ENCODE assay signal across 9 cellular contexts in genomic region chr2:219285894-219286425, GRCh38. TPM values are rescaled to one million over a fixed set of nuclear protein-coding genes. Genes with fewer than 3 reads are reported as not detected.
DNase-seq lines count a peak whose midpoint lies in the region; ATAC-seq and TF ChIP-seq lines count a peak whose summit lies in the region.
"Had no signal": no experiment of that assay in that cellular context is flagged by ENCODE, and none has a peak within 500 bp of the region (broad histone marks: within the 10 kb centered on the region; RNA-seq: fewer than 3 reads in every experiment).

No MANE protein-coding gene starts in this region.

- ATAC-seq in Panc1 (peak; percentile 71), GM21717 (IDR thresholded peaks at IDR 0.05; ENCODE audit: unreplicated experiment) (no peak)

- CTCF ChIA-PET in Panc1 (lab: Charles Lee) (no interaction called here), GM10248 (lab: Yijun Ruan, JAX) (interaction anchor here (1.0 to 16.0 kb wide), 6 partner anchors 5 to 306 kb away, joined by 3 to 336 read pairs (median 12); partner anchors contain the start of gene DNAJB2)

- H3K9me3 ChIP-seq in BLaER1: no peaks in the 10 kb centered on the region
- H3K9me3 ChIP-seq in Panc1 (ENCODE audit: control insufficient read depth, insufficient read depth, low read depth, low read length): no peaks in the 10 kb centered on the region
- H3K9me3 ChIP-seq in fibroblast of lung (ENCODE audit: control insufficient read depth, insufficient read depth, low read depth, low read length): no peaks in the 10 kb centered on the region
- no peaks in the 10 kb centered on the region for H3K9me3 ChIP-seq in osteoblast (ENCODE audit: low read depth, low read length)

- H3K4me3 ChIP-seq in BLaER1 (peak overlapping the region; percentile 25), Panc1 (ENCODE audit: low read depth in 2 of 2, low read length in 2 of 2) (no peak overlapping the region), fibroblast of lung (replicated peaks in 1 of 4; ENCODE audit: control extremely low read depth in 1 of 4, insufficient read depth in 1 of 4, low read depth in 3 of 4, low read length in 4 of 4) (no peak overlapping the region), osteoblast (ENCODE audit: insufficient read depth, low read length) (no peak overlapping the region)

- peak overlapping the region; percentile 99 for H3K4me2 ChIP-seq in BLaER1
- no peak overlapping the region for H3K4me2 ChIP-seq in fibroblast of lung (ENCODE audit: extremely low read depth, insufficient read depth, low read length)
- no peak overlapping the region for H3K4me2 ChIP-seq in osteoblast (ENCODE audit: insufficient read depth, low read length)

- H3K27ac ChIP-seq in BLaER1: peak overlapping the region; percentile 28; the same call in 1 of the 2 replicates
- no peak overlapping the region for H3K27ac ChIP-seq in Panc1 (ENCODE audit: low read length)
- peak overlapping the region; percentile 26 for H3K27ac ChIP-seq in fibroblast of lung (ENCODE audit: insufficient read depth, low read length)
- H3K27ac ChIP-seq in osteoblast (ENCODE audit: low read depth, low read length): peak overlapping the region; percentile 51

- peaks cover 68% of the 10 kb centered on the region for H3K4me1 ChIP-seq in BLaER1
- H3K4me1 ChIP-seq in Panc1 (ENCODE audit: control insufficient read depth, insufficient read depth, low read length): peaks cover 4% of the 10 kb centered on the region; the same call in 1 of the 2 replicates
- peaks cover 11% of the 10 kb centered on the region for H3K4me1 ChIP-seq in fibroblast of lung (ENCODE audit: control insufficient read depth, extremely low read depth, insufficient read depth, low read length)
- peaks cover 21% of the 10 kb centered on the region for H3K4me1 ChIP-seq in osteoblast (ENCODE audit: insufficient read depth, low read length)

- H3K9ac ChIP-seq in BLaER1 (peak overlapping the region; percentile 17), fibroblast of lung (ENCODE audit: insufficient read depth, low read length) (no peak overlapping the region)

- no peaks in the 10 kb centered on the region for H3K79me2 ChIP-seq in fibroblast of lung (ENCODE audit: control insufficient read depth, insufficient read depth, low read length)
- peaks cover 5% of the 10 kb centered on the region for H3K79me2 ChIP-seq in osteoblast (ENCODE audit: insufficient read depth, low read length)

- in situ Hi-C loops in Panc1 (cut with HindIII; ENCODE audit: low pct_unique_long_range_greater_than_20kb, low sequenced_read_pairs): no loop called here

- DNase-seq in Panc1 (ENCODE audit: low read depth, low spot score): no peak
- peak; percentile 48 to 81 for DNase-seq in fibroblast of lung (ENCODE audit: low read depth in 2 of 2)
- peak; percentile 92 for DNase-seq in osteoblast (ENCODE audit: insufficient read length, low spot score, missing footprints)
- DNase-seq in foreskin melanocyte: no peak
- DNase-seq in stimulated activated CD4-positive, alpha-beta T cell treated with anti-CD3 and anti-CD28 coated beads, Interleukin-1b, Interleukin-23, amount 100 ng/mL, for 48 hours: no peak
- no peak for DNase-seq in GM10248 (ENCODE audit: extremely low spot score)
- DNase-seq: NCI-H226 had no signal

- POLR2A ChIA-PET in Panc1 (lab: Charles Lee) (no interaction called here), GM10248 (lab: Yijun Ruan, JAX) (interaction anchor here (1.0 kb wide), 1 partner anchor 34 kb away, joined by 8 read pairs; no protein-coding TSS in a partner anchor)

- intact Hi-C loops in Panc1 (cut with micrococcal nuclease; ENCODE audit: unreplicated experiment): no loop called here

- H2AFZ ChIP-seq in fibroblast of lung (ENCODE audit: low read length): no peak overlapping the region
- no peak overlapping the region for H2AFZ ChIP-seq in osteoblast (ENCODE audit: low read length)

- no TSS peak for BruUV-seq in Panc1 (replicated peaks; lab: Mats Ljungman, UMichigan)

- H3K36me3 ChIP-seq in BLaER1 (peaks cover 9% of the 10 kb centered on the region; the same call in 1 of the 2 replicates), Panc1 (ENCODE audit: control insufficient read depth, insufficient read depth, low read length) (no peaks in the 10 kb centered on the region; the same call in 1 of the 2 replicates), fibroblast of lung (ENCODE audit: control insufficient read depth, insufficient read depth, low read length) (peaks cover 25% of the 10 kb centered on the region), osteoblast (ENCODE audit: insufficient read depth, low read length) (peaks cover 30% of the 10 kb centered on the region)

- H4K20me1 ChIP-seq in BLaER1: peaks cover 30% of the 10 kb centered on the region; the same call in 1 of the 2 replicates
- H4K20me1 ChIP-seq in fibroblast of lung (ENCODE audit: control insufficient read depth, extremely low read depth, insufficient read depth, low read length): no peaks in the 10 kb centered on the region
- peaks cover 5% of the 10 kb centered on the region for H4K20me1 ChIP-seq in osteoblast (ENCODE audit: insufficient read depth, low read length)

- no peak for TF ChIP-seq CTCF in Panc1 (IDR thresholded peaks at IDR 0.05)
- no peak for TF ChIP-seq CTCF in fibroblast of lung (conservative IDR thresholded peaks at IDR 0.05 in 1 of 2, IDR thresholded peaks at IDR 0.05 in 1 of 2; ENCODE audit: low read depth in 1 of 2, low read length in 2 of 2)
- no peak for TF ChIP-seq CTCF in osteoblast (IDR thresholded peaks at IDR 0.05; ENCODE audit: extremely low read depth, low read depth, low read length)
- TF ChIP-seq CTCF in GM10248 (IDR thresholded peaks at IDR 0.05; ENCODE audit: control extremely low read depth, extremely low read depth, low read depth, missing control alignments): no peak

- H3K27me3 ChIP-seq in BLaER1: no peaks in the 10 kb centered on the region
- no peaks in the 10 kb centered on the region for H3K27me3 ChIP-seq in Panc1 (ENCODE audit: control insufficient read depth, insufficient read depth, low read length)
- H3K27me3 ChIP-seq in fibroblast of lung (ENCODE audit: control insufficient read depth, insufficient read depth, low read length): no peaks in the 10 kb centered on the region
- no peaks in the 10 kb centered on the region for H3K27me3 ChIP-seq in osteoblast (ENCODE audit: insufficient read depth, low read length)

RNA-seq across cellular contexts. Expression of gene DNAJB2, which starts 6.8 kb away (rescaled TPM):
- total RNA-seq in Panc1 (2021; ENCODE audit: unreplicated experiment) (66.2 TPM), fibroblast of lung (55.2 and 81.3 TPM in 2 replicates), osteoblast (33.3 and 41.3 TPM in 2 replicates)
- 84.0 TPM for polyA plus RNA-seq in Panc1 (2012; ENCODE audit: insufficient read length)
- 24.9 and 29.8 TPM in 2 replicates for polyA plus RNA-seq in fibroblast of lung
- polyA plus RNA-seq in fibroblast of lung (2012): 41.3 and 41.7 TPM in 2 replicates
- 72.4 and 88.4 TPM in 2 replicates for polyA minus RNA-seq in fibroblast of lung (ENCODE audit: low replicate concordance)

RNA-seq across cellular contexts. Expression of gene PTPRN, which starts 23.2 kb away (rescaled TPM):
- total RNA-seq in Panc1 (2021; ENCODE audit: unreplicated experiment) (not detected), fibroblast of lung (3.5 and 10.8 TPM in 2 replicates), osteoblast (under 0.01 and 1.2 TPM in 2 replicates)
- 0.35 TPM for polyA plus RNA-seq in Panc1 (2012; ENCODE audit: insufficient read length)
- polyA plus RNA-seq in fibroblast of lung: 0.28 and 0.55 TPM in 2 replicates
- 1.3 and 1.4 TPM in 2 replicates for polyA plus RNA-seq in fibroblast of lung (2012)
- 0.93 and 0.94 TPM in 2 replicates for polyA minus RNA-seq in fibroblast of lung (ENCODE audit: low replicate concordance)

RNA-seq across cellular contexts. Expression of gene TUBA4A, which starts 32.2 kb away (rescaled TPM):
- total RNA-seq in Panc1 (2021; ENCODE audit: unreplicated experiment): 12.9 TPM
- 9.4 TPM for polyA plus RNA-seq in Panc1 (2012; ENCODE audit: insufficient read length)
- total RNA-seq in fibroblast of lung: 5.6 and 7.7 TPM in 2 replicates
- 14.7 and 34.2 TPM in 2 replicates for polyA plus RNA-seq in fibroblast of lung
- polyA plus RNA-seq in fibroblast of lung (2012): 9.0 and 21.6 TPM in 2 replicates
- 32.2 and 48.9 TPM in 2 replicates for polyA minus RNA-seq in fibroblast of lung (ENCODE audit: low replicate concordance)
- 11.9 and 13.6 TPM in 2 replicates for total RNA-seq in osteoblast

RNA-seq across cellular contexts. Expression of gene TUBA4B, which starts 32.9 kb away (rescaled TPM):
- total RNA-seq in Panc1 (2021; ENCODE audit: unreplicated experiment): not detected
- polyA plus RNA-seq in Panc1 (2012; ENCODE audit: insufficient read length): 0.21 TPM
- not detected in 2 replicates for total RNA-seq in fibroblast of lung
- polyA plus RNA-seq in fibroblast of lung: not detected in 2 replicates
- polyA plus RNA-seq in fibroblast of lung (2012): not detected in 2 replicates
- not detected in 2 replicates for polyA minus RNA-seq in fibroblast of lung (ENCODE audit: low replicate concordance)
- not detected in 2 replicates for total RNA-seq in osteoblast

RNA-seq across cellular contexts. Expression of gene STK16, which starts 40.7 kb away (rescaled TPM):
- 29.9 TPM for total RNA-seq in Panc1 (2021; ENCODE audit: unreplicated experiment)
- 39.9 TPM for polyA plus RNA-seq in Panc1 (2012; ENCODE audit: insufficient read length)
- total RNA-seq in fibroblast of lung: 26.7 and 30.7 TPM in 2 replicates
- polyA plus RNA-seq in fibroblast of lung: 35.7 and 42.8 TPM in 2 replicates
- 32.5 and 40.0 TPM in 2 replicates for polyA plus RNA-seq in fibroblast of lung (2012)
- polyA minus RNA-seq in fibroblast of lung (ENCODE audit: low replicate concordance): 63.1 and 132 TPM in 2 replicates
- 29.5 and 31.8 TPM in 2 replicates for total RNA-seq in osteoblast

Comparison
In these comparisons a context has a peak if more than half of its experiments do, and no peak if none do; other contexts are left out.
1. DNase-seq: peak in fibroblast of lung (2 of 2) and osteoblast (single experiment); none in Panc1 (single experiment), foreskin melanocyte (single experiment), stimulated activated CD4-positive, alpha-beta T cell treated with anti-CD3 and anti-CD28 coated beads, Interleukin-1b, Interleukin-23, amount 100 ng/mL, for 48 hours (single experiment) and GM10248 (single experiment).